17 cellular contexts compared by ENCODE assay signal in the genomic region with DNA sequence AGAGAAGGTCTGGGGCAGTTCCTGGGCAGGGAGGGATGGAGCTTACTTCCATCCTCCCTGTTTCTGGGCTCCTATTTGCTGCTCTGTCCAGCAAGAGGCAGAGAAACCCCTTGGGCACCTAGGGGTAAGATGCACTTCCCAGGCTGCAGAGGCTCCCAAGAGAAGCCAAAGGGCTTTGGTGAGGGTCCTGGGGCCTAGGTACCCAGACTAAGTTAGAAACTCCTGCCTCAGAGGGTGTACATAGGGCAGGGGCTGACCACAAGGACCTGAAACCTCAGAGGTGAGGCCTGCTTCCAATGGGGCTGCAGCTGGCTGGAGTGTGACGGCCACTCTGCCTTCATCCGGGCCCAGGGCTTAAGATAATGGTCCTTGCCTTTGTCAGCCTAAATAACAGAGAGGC. TPM values are rescaled to one million over a fixed set of nuclear protein-coding genes. Genes with fewer than 3 reads are reported as not detected.
A peak's percentile ranks its signal among the peaks of the same experiment; 100 is the strongest.
DNase-seq lines count a peak whose midpoint lies in the region; ATAC-seq and TF ChIP-seq lines count a peak whose summit lies in the region.
"Had no signal": no experiment of that assay in that cellular context is flagged by ENCODE, and none has a peak within 500 bp of the region (broad histone marks: within the 10 kb centered on the region; RNA-seq: fewer than 3 reads in every experiment).

No MANE protein-coding gene starts in this region.

- H3K36me3 ChIP-seq in HEK293 (ENCODE audit: control insufficient read depth in 2 of 2, insufficient read depth in 1 of 2, low read length in 2 of 2) (peaks cover 0 to 7% of the 10 kb centered on the region in 2 experiments; a peak in 2 of 3 replicates), suprapubic skin (peaks cover 6% of the 10 kb centered on the region)
- H3K36me3 ChIP-seq: gastrocnemius medialis, SJSA1, thyroid gland had no signal

- H3K4me3 ChIP-seq in HEK293 (ENCODE audit: low read depth, low read length) (no peak overlapping the region), suprapubic skin (no peak overlapping the region)
- H3K4me3 ChIP-seq: GM23248, SJSA1, thyroid gland had no signal

- POLR2A ChIA-PET in activated CD4-positive, alpha-beta T cell treated with anti-CD3 and anti-CD28 coated beads for 36 hours (lab: Charles Lee), result interaction anchor here (0.6 kb wide), 1 partner anchor 192 kb away, joined by 3 read pairs; no protein-coding TSS in a partner anchor
- POLR2A ChIA-PET in HEK293 (lab: Yijun Ruan, JAX), result no interaction called here
- POLR2A ChIA-PET in activated naive CD8-positive, alpha-beta T cell treated with anti-CD3 and anti-CD28 coated beads, Interleukin-2, amount 10 ng/mL, durations not matched to agents 7 days and 5 days (lab: Charles Lee), result no interaction called here

- peaks cover 15% of the 10 kb centered on the region for H3K4me1 ChIP-seq in HEK293 (ENCODE audit: control insufficient read depth, insufficient read depth, low read length)
- H3K4me1 ChIP-seq in suprapubic skin, result peaks cover 15% of the 10 kb centered on the region

- H3K36me3 Mint-ChIP-seq in activated CD4-positive, alpha-beta T cell treated with anti-CD3 and anti-CD28 coated beads for 36 hours (ENCODE audit: low read depth), result peaks cover 8% of the 10 kb centered on the region
- peaks cover 9% of the 10 kb centered on the region for H3K36me3 Mint-ChIP-seq in activated naive CD8-positive, alpha-beta T cell treated with anti-CD3 and anti-CD28 coated beads, Interleukin-2, amount 10 ng/mL, durations not matched to agents 7 days and 5 days
- peaks cover 11% of the 10 kb centered on the region for H3K36me3 Mint-ChIP-seq in nephron progenitor cell (ENCODE audit: low read depth)

- no peak for ATAC-seq in activated CD4-positive, alpha-beta T cell treated with anti-CD3 and anti-CD28 coated beads for 36 hours
- no peak for ATAC-seq in activated naive CD8-positive, alpha-beta T cell treated with anti-CD3 and anti-CD28 coated beads, Interleukin-2, amount 10 ng/mL, durations not matched to agents 7 days and 5 days (ENCODE audit: low read depth)
- no peak for ATAC-seq in HG03139 (IDR thresholded peaks at IDR 0.05; ENCODE audit: unreplicated experiment)
- ATAC-seq: gastrocnemius medialis, right cardiac atrium had no signal

- TF ChIP-seq EP300 in suprapubic skin (IDR thresholded peaks at IDR 0.05), result no peak

- DNase-seq in activated CD4-positive, alpha-beta T cell treated with anti-CD3 and anti-CD28 coated beads for 36 hours, result no peak
- DNase-seq in activated CD4-positive, alpha-beta T cell treated with anti-CD3 and anti-CD28 coated beads for 4 hours, result no peak
- no peak for DNase-seq in activated naive CD8-positive, alpha-beta T cell treated with anti-CD3 and anti-CD28 coated beads, Interleukin-2, amount 10 ng/mL, durations not matched to agents 7 days and 5 days
- DNase-seq in nephron progenitor cell, result no peak
- DNase-seq in posterior vena cava (ENCODE audit: low spot score), result no peak
- no peak for DNase-seq in suprapubic skin (ENCODE audit: low spot score in 2 of 2)
- DNase-seq: gastrocnemius medialis; GM23248; NCI-H187 treated with DMSO at 0.1 percent for 48 hours; stimulated activated CD4-positive, alpha-beta T cell treated with anti-CD3 and anti-CD28 coated beads, Interleukin-2, amount 100 ng/mL, for 24 hours; thyroid gland had no signal

- H3K27ac ChIP-seq in HEK293 (ENCODE audit: extremely low read depth, low read depth, low read length) (no peak overlapping the region), suprapubic skin (no peak overlapping the region)
- H3K27ac ChIP-seq: gastrocnemius medialis, GM23248, SJSA1 had no signal

- intact Hi-C loops in activated CD4-positive, alpha-beta T cell treated with anti-CD3 and anti-CD28 coated beads for 36 hours (cut with DNase I, micrococcal nuclease), result loop anchor here (2.0 to 5.0 kb wide), 2 partner anchors 41 to 73 kb away; no protein-coding TSS in a partner anchor
- intact Hi-C loops in posterior vena cava (cut with DNase I), result loop anchor here in 1 of 2 donors (10.0 kb wide), 1 partner anchor 77 kb away; the partner anchor contains the start of gene SUMO2

- WGBS in suprapubic skin, result 90% methylated on average over 2 of the region's 2 CpGs

- H3K27me3 Mint-ChIP-seq in activated CD4-positive, alpha-beta T cell treated with anti-CD3 and anti-CD28 coated beads for 36 hours, result no peaks in the 10 kb centered on the region
- no peaks in the 10 kb centered on the region for H3K27me3 Mint-ChIP-seq in activated naive CD8-positive, alpha-beta T cell treated with anti-CD3 and anti-CD28 coated beads, Interleukin-2, amount 10 ng/mL, durations not matched to agents 7 days and 5 days
- H3K27me3 Mint-ChIP-seq in nephron progenitor cell (ENCODE audit: low read depth, poor library complexity), result peaks cover 16% of the 10 kb centered on the region

- peaks cover 21% of the 10 kb centered on the region for H3K4me1 Mint-ChIP-seq in activated CD4-positive, alpha-beta T cell treated with anti-CD3 and anti-CD28 coated beads for 36 hours
- H3K4me1 Mint-ChIP-seq in activated naive CD8-positive, alpha-beta T cell treated with anti-CD3 and anti-CD28 coated beads, Interleukin-2, amount 10 ng/mL, durations not matched to agents 7 days and 5 days, result peaks cover 24% of the 10 kb centered on the region
- H3K4me1 Mint-ChIP-seq in nephron progenitor cell, result peaks cover 33% of the 10 kb centered on the region

- CTCF ChIA-PET in activated CD4-positive, alpha-beta T cell treated with anti-CD3 and anti-CD28 coated beads for 36 hours (lab: Charles Lee), result interaction anchor here (0.6 to 1.3 kb wide), 4 partner anchors 27 to 205 kb away, joined by 3 read pairs; no protein-coding TSS in a partner anchor
- CTCF ChIA-PET in HEK293 (lab: Yijun Ruan, JAX), result interaction anchor here (0.7 to 2.2 kb wide), 2 partner anchors 40 to 45 kb away, joined by 4 to 7 read pairs; no protein-coding TSS in a partner anchor

- no peaks in the 10 kb centered on the region for H3K9me3 ChIP-seq in HEK293 (ENCODE audit: control insufficient read depth, insufficient read depth, low read depth, low read length)
- H3K9me3 ChIP-seq in suprapubic skin, result no peaks in the 10 kb centered on the region
- H3K9me3 ChIP-seq: gastrocnemius medialis, SJSA1, thyroid gland had no signal

- H3K27me3 ChIP-seq in suprapubic skin, result no peaks in the 10 kb centered on the region
- H3K27me3 ChIP-seq: gastrocnemius medialis, SJSA1, thyroid gland had no signal

- TF ChIP-seq CTCF in HEK293 (tag by site-specific recombination; IDR thresholded peaks at IDR 0.05), result no peak
- TF ChIP-seq CTCF in nephron progenitor cell (IDR thresholded peaks at IDR 0.05), result no peak
- no peak for TF ChIP-seq CTCF in suprapubic skin (IDR thresholded peaks at IDR 0.05)

- H3K27ac Mint-ChIP-seq in activated CD4-positive, alpha-beta T cell treated with anti-CD3 and anti-CD28 coated beads for 36 hours, result no peak overlapping the region
- no peak overlapping the region for H3K27ac Mint-ChIP-seq in activated naive CD8-positive, alpha-beta T cell treated with anti-CD3 and anti-CD28 coated beads, Interleukin-2, amount 10 ng/mL, durations not matched to agents 7 days and 5 days
- no peak overlapping the region for H3K27ac Mint-ChIP-seq in nephron progenitor cell

- peak overlapping the region; percentile 79 for H3K4me3 Mint-ChIP-seq in activated CD4-positive, alpha-beta T cell treated with anti-CD3 and anti-CD28 coated beads for 36 hours
- H3K4me3 Mint-ChIP-seq in activated naive CD8-positive, alpha-beta T cell treated with anti-CD3 and anti-CD28 coated beads, Interleukin-2, amount 10 ng/mL, durations not matched to agents 7 days and 5 days, result peak overlapping the region; percentile 52
- H3K4me3 Mint-ChIP-seq in nephron progenitor cell, result peak overlapping the region; percentile 90

- TF ChIP-seq POLR2A in suprapubic skin (IDR thresholded peaks at IDR 0.05), result no peak

- no peaks in the 10 kb centered on the region for H3K9me3 Mint-ChIP-seq in activated CD4-positive, alpha-beta T cell treated with anti-CD3 and anti-CD28 coated beads for 36 hours (ENCODE audit: low read depth)
- H3K9me3 Mint-ChIP-seq in activated naive CD8-positive, alpha-beta T cell treated with anti-CD3 and anti-CD28 coated beads, Interleukin-2, amount 10 ng/mL, durations not matched to agents 7 days and 5 days, result no peaks in the 10 kb centered on the region
- no peaks in the 10 kb centered on the region for H3K9me3 Mint-ChIP-seq in nephron progenitor cell

RNA-seq across cellular contexts. Expression of gene ARMC7, which starts 1.6 kb away (rescaled TPM):
- total RNA-seq in activated CD4-positive, alpha-beta T cell treated with anti-CD3 and anti-CD28 coated beads for 36 hours, result 1 to 10 TPM; 6.7 to 7.7 TPM
- total RNA-seq in activated naive CD8-positive, alpha-beta T cell treated with anti-CD3 and anti-CD28 coated beads, Interleukin-2, amount 10 ng/mL, durations not matched to agents 7 days and 5 days, result 10 to 100 TPM; 16.2 to 17.6 TPM
- 1 to 10 TPM; 5.8 to 6.4 TPM for total RNA-seq in posterior vena cava
- total RNA-seq in suprapubic skin, result 10 to 100 TPM in 2 of 4 donors, 1 to 10 TPM in 2; 7.5 to 15.5 (median 10.5) TPM

RNA-seq across cellular contexts. Expression of gene SLC16A5, which starts 20.4 kb away (rescaled TPM):
- total RNA-seq in activated CD4-positive, alpha-beta T cell treated with anti-CD3 and anti-CD28 coated beads for 36 hours, result 1 to 10 TPM; 6.0 to 6.5 TPM
- 10 to 100 TPM in 1 of 2 experiments, 1 to 10 TPM in 1; 9.1 to 11.0 TPM for total RNA-seq in activated naive CD8-positive, alpha-beta T cell treated with anti-CD3 and anti-CD28 coated beads, Interleukin-2, amount 10 ng/mL, durations not matched to agents 7 days and 5 days
- total RNA-seq in posterior vena cava, result 1 to 10 TPM; 6.1 to 8.1 TPM
- 10 to 100 TPM; 59.1 to 93.3 (median 61.4) TPM for total RNA-seq in suprapubic skin
- total RNA-seq: A172, HT1080 had no signal

RNA-seq across cellular contexts. Expression of gene NT5C, which starts 23.3 kb away (rescaled TPM):
- total RNA-seq in activated CD4-positive, alpha-beta T cell treated with anti-CD3 and anti-CD28 coated beads for 36 hours, result 10 to 100 TPM; 51.7 to 61.5 TPM
- 10 to 100 TPM; 69.9 to 70.8 TPM for total RNA-seq in activated naive CD8-positive, alpha-beta T cell treated with anti-CD3 and anti-CD28 coated beads, Interleukin-2, amount 10 ng/mL, durations not matched to agents 7 days and 5 days
- total RNA-seq in posterior vena cava (10 to 100 TPM; 26.2 to 33.0 TPM), suprapubic skin (10 to 100 TPM; 58.6 to 86.7 (median 69.6) TPM)

RNA-seq across cellular contexts. Expression of gene JPT1, which starts 46.1 kb away (rescaled TPM):
- 100 to 1,000 TPM; 234 to 238 TPM for total RNA-seq in activated CD4-positive, alpha-beta T cell treated with anti-CD3 and anti-CD28 coated beads for 36 hours
- total RNA-seq in activated naive CD8-positive, alpha-beta T cell treated with anti-CD3 and anti-CD28 coated beads, Interleukin-2, amount 10 ng/mL, durations not matched to agents 7 days and 5 days, result 100 to 1,000 TPM; 194 to 213 TPM
- total RNA-seq in posterior vena cava, result 10 to 100 TPM; 20.1 to 22.3 TPM
- 10 to 100 TPM; 37.9 to 55.9 (median 50.4) TPM for total RNA-seq in suprapubic skin

Comparison
In these comparisons a context has a peak if more than half of its experiments do, and no peak if none do; other contexts are left out.
1. RNA of gene SLC16A5, which starts 20.4 kb away (total RNA-seq): 59.1 to 93.3 TPM in suprapubic skin; 9.1 to 11.0 TPM in activated naive CD8-positive, alpha-beta T cell treated with anti-CD3 and anti-CD28 coated beads, Interleukin-2, amount 10 ng/mL, durations not matched to agents 7 days and 5 days, 6.1 to 8.1 TPM in posterior vena cava and 6.0 to 6.5 TPM in activated CD4-positive, alpha-beta T cell treated with anti-CD3 and anti-CD28 coated beads for 36 hours; every median in the first group is over 4 times any median in the second.
2. Peak in every context shown above with its lines, with median percentiles within 50 percentile points of each other: H3K4me3 Mint-ChIP-seq.